32 cellular contexts compared by ENCODE assay signal in genomic region chr6:127949251-127949650, GRCh38. TPM values are rescaled to one million over a fixed set of nuclear protein-coding genes. Genes with fewer than 3 reads are reported as not detected.
"Had no signal": no experiment of that assay in that cellular context is flagged by ENCODE, and none has a peak within 500 bp of the region (broad histone marks: within the 10 kb centered on the region; RNA-seq: fewer than 3 reads in every experiment).

No MANE protein-coding gene starts in this region.

- H3K27me3 Mint-ChIP-seq: activated B cell treated with CpG ODN at 0.5 μM for 24 hours; activated CD4-positive, alpha-beta memory T cell treated with anti-CD3 and anti-CD28 coated beads, Interleukin-2, amount 10 ng/mL, durations not matched to agents 7 days and 5 days; activated naive CD8-positive, alpha-beta T cell treated with anti-CD3 and anti-CD28 coated beads, Interleukin-2, amount 50 U/mL, for 24 hours; activated T-helper 17 cell treated with anti-CD3 and anti-CD28 coated beads, Interleukin-2, amount 50 U/mL, for 72 hours; IgD-negative memory B cell had no signal

- DNase-seq: activated B cell treated with CpG ODN at 0.5 μM for 24 hours; activated CD4-positive, alpha-beta memory T cell treated with anti-CD3 and anti-CD28 coated beads, Interleukin-2, amount 10 ng/mL, durations not matched to agents 7 days and 5 days; activated CD4-positive, alpha-beta T cell treated with anti-CD3 and anti-CD28 coated beads for 1 hour; activated CD4-positive, alpha-beta T cell treated with anti-CD3 and anti-CD28 coated beads, Interleukin-2, amount 50 U/mL, for 1 hour; activated gamma-delta T cell; activated naive CD4-positive, alpha-beta T cell treated with anti-CD3 and anti-CD28 coated beads for 36 hours; activated naive CD8-positive, alpha-beta T cell treated with anti-CD3 and anti-CD28 coated beads, Interleukin-2, amount 50 U/mL, for 24 hours; activated T-cell treated with anti-CD3 and anti-CD28 coated beads for 4 hours; activated T-cell treated with anti-CD3 and anti-CD28 coated beads, Interleukin-2, amount 50 U/mL, for 48 hours; amniotic stem cell; body of pancreas; central memory CD4-positive, alpha-beta T cell; KG1; MM.1S; NCI-H1694; NCI-H2029; NCI-H2107; NCI-H2171 treated with DMSO at 0.1 percent for 48 hours; NCI-H226; NCI-H526; OCI-M1; RPMI8226; SK-N-SH; T1000 had no signal

- H3K9me3 ChIP-seq: body of pancreas, SK-N-SH had no signal

- H3K27me3 ChIP-seq: ascending aorta, body of pancreas had no signal

- FAIRE-seq: bronchial epithelial cell, TTC549 had no signal

- H3K27ac Mint-ChIP-seq: activated B cell treated with CpG ODN at 0.5 μM for 24 hours; activated naive CD4-positive, alpha-beta T cell treated with anti-CD3 and anti-CD28 coated beads for 36 hours; activated naive CD8-positive, alpha-beta T cell treated with anti-CD3 and anti-CD28 coated beads, Interleukin-2, amount 50 U/mL, for 24 hours; activated T-helper 17 cell treated with anti-CD3 and anti-CD28 coated beads, Interleukin-2, amount 50 U/mL, for 72 hours had no signal

- H3K4me3 Mint-ChIP-seq: activated B cell treated with CpG ODN at 0.5 μM for 24 hours; activated CD4-positive, alpha-beta memory T cell treated with anti-CD3 and anti-CD28 coated beads, Interleukin-2, amount 10 ng/mL, durations not matched to agents 7 days and 5 days; activated naive CD4-positive, alpha-beta T cell treated with anti-CD3 and anti-CD28 coated beads for 36 hours; activated naive CD8-positive, alpha-beta T cell treated with anti-CD3 and anti-CD28 coated beads, Interleukin-2, amount 50 U/mL, for 24 hours; activated T-helper 17 cell treated with anti-CD3 and anti-CD28 coated beads, Interleukin-2, amount 50 U/mL, for 72 hours; IgD-negative memory B cell had no signal

- H3K4me1 ChIP-seq: ascending aorta, body of pancreas had no signal

- H3K36me3 Mint-ChIP-seq: IgD-negative memory B cell had no signal

- H3K4me3 ChIP-seq: ascending aorta, body of pancreas, coronary artery had no signal

- H3K36me3 ChIP-seq: ascending aorta had no signal

- H3K27ac ChIP-seq: ascending aorta, body of pancreas, coronary artery had no signal

RNA-seq across cellular contexts. Expression of gene THEMIS, which starts 48.4 kb away (rescaled TPM):
- total RNA-seq: activated B cell treated with CpG ODN at 0.5 μM for 24 hours, ascending aorta, bronchial epithelial cell, chondrocyte, NCI-H460 had no signal
- polyA plus RNA-seq: SK-N-SH had no signal
